Comparison of ENCODE assay signal across 15 cellular contexts in the genomic region with DNA sequence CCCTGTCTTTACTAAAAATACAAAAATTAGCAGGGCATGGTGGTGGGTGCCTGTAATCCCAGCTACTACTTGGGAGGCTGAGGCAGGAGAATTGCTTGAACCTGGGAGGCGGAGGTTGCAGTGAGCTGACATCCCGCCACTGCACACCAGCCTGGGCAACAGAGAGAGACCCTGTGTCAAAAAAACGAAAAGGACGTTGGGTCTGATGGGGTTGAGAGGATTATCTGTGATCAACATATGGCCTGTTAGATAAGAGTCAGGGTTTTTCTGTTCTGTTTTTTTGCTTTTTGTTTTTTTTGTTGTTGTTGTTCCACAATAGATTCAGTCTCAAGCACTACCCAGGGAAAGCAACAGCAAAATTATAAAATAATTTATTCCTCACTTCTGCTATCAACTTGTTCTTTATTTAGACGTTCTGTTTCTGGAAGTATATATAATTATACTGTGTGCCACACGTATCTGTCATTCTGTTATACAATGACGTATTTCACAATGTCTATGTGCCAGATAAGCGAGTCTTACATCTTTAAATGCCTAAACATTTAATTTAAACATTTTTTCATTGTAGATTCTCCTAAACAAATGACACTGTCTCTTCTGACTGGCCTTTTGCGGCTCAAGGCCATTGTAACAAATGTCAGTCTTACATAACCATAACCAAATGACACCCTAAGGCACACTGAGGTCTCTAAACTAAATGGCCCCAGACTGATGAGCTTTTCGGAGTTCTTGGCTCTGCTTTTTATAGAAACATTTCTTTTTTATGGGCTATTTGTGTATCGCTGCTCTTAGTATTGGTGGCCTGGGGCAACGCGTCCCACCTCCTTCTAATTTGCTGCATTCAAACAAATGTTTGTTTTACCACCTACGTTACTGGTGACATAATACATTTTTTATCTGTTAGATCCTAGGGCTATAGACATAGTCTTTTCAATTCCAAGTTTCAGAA. TPM values are rescaled to one million over a fixed set of nuclear protein-coding genes. Genes with fewer than 3 reads are reported as not detected.
DNase-seq lines count a peak whose midpoint lies in the region; ATAC-seq and TF ChIP-seq lines count a peak whose summit lies in the region.
"Had no signal": no experiment of that assay in that cellular context is flagged by ENCODE, and none has a peak within 500 bp of the region (broad histone marks: within the 10 kb centered on the region; RNA-seq: fewer than 3 reads in every experiment).

No MANE protein-coding gene starts in this region.

- H3K4me3 ChIP-seq in BJ (ENCODE audit: low read depth, low read length) (no peak overlapping the region), HEK293 (ENCODE audit: low read depth, low read length) (no peak overlapping the region), lower leg skin (ENCODE audit: low read depth, poor library complexity, severe bottlenecking) (no peak overlapping the region)
- H3K4me3 ChIP-seq: heart left ventricle had no signal

- DNase-seq in BJ (ENCODE audit: low read depth) (peak; percentile 44), NCI-H748 (lab: John Stamatoyannopoulos, UW; ENCODE audit: unreplicated experiment) (peak; percentile 72), lower leg skin (ENCODE audit: low spot score in 2 of 2) (no peak), hypothalamus (lab: John Stamatoyannopoulos, UW) (no peak), left lobe of liver (ENCODE audit: low spot score) (no peak)
- no peak for DNase-seq in stimulated activated CD4-positive, alpha-beta T cell treated with anti-CD3 and anti-CD28 coated beads, Interleukin-4, amount 100 ng/mL, for 24 hours
- DNase-seq: activated CD8-positive, alpha-beta memory T cell treated with anti-CD3 and anti-CD28 coated beads for 24 hours; heart left ventricle; Karpas-422; NCI-H226; right cardiac atrium; SHP77 treated with DMSO at 0.1 percent for 48 hours had no signal

- H3K27ac ChIP-seq in HEK293 (ENCODE audit: extremely low read depth, low read depth, low read length) = peak overlapping the region; percentile 56
- peak overlapping the region; percentile 22 for H3K27ac ChIP-seq in angular gyrus (ENCODE audit: low read depth, low read length)

- intact Hi-C loops in lower leg skin (cut with DNase I; ENCODE audit: low total_unique reads) = no loop called here

- TF ChIP-seq POLR2A in lower leg skin (IDR thresholded peaks at IDR 0.05) = no peak

- H3K4me1 ChIP-seq in HEK293 (ENCODE audit: control insufficient read depth, insufficient read depth, low read length) = peaks cover 16% of the 10 kb centered on the region

- TF ChIP-seq CTCF in BJ (IDR thresholded peaks at IDR 0.05; ENCODE audit: insufficient read depth, low read depth, low read length) (no peak), HEK293 (tag by site-specific recombination; IDR thresholded peaks at IDR 0.05) (no peak), lower leg skin (IDR thresholded peaks at IDR 0.05) (no peak)

- CTCF ChIA-PET in BJ (lab: Yijun Ruan, JAX) (no interaction called here), HEK293 (lab: Yijun Ruan, JAX) (interaction anchor here (0.7 to 0.9 kb wide), 2 partner anchors 13 to 674 kb away, joined by 3 to 4 read pairs; a partner anchor contains a TSS)

- 56 to 68% methylated on average over 14 of the region's 14 CpGs for WGBS in lower leg skin, 2 donors

- ATAC-seq in left lobe of liver = no peak
- ATAC-seq: activated CD4-positive, CD25-positive, alpha-beta regulatory T cell treated with anti-CD3 and anti-CD28 coated beads, Interleukin-2, amount 50 U/mL, for 24 hours; right cardiac atrium had no signal

- no peaks in the 10 kb centered on the region for H3K27me3 ChIP-seq in BJ (ENCODE audit: control insufficient read depth, insufficient read depth, low read length)
- H3K27me3 ChIP-seq: heart left ventricle had no signal

- H3K36me3 ChIP-seq in BJ (ENCODE audit: control insufficient read depth, insufficient read depth, low read length) (no peaks in the 10 kb centered on the region), HEK293 (ENCODE audit: control insufficient read depth in 2 of 2, insufficient read depth in 1 of 2, low read length in 2 of 2) (no peaks in the 10 kb centered on the region)
- H3K36me3 ChIP-seq: heart left ventricle had no signal

- no peaks in the 10 kb centered on the region for H3K9me3 ChIP-seq in HEK293 (ENCODE audit: control insufficient read depth, insufficient read depth, low read depth, low read length)
- H3K9me3 ChIP-seq: heart left ventricle had no signal

- POLR2A ChIA-PET in BJ (lab: Charles Lee) = no interaction called here
- POLR2A ChIA-PET in HEK293 (lab: Yijun Ruan, JAX) = interaction anchor here (0.6 kb wide), 1 partner anchor 19 kb away, joined by 4 read pairs; no protein-coding TSS in a partner anchor

TF ChIP-seq in HEK293, 187 proteins besides CTCF, POLR2A, EP300 and RAD21 (continues in another document):
- TF ChIP-seq, protein P1, sequence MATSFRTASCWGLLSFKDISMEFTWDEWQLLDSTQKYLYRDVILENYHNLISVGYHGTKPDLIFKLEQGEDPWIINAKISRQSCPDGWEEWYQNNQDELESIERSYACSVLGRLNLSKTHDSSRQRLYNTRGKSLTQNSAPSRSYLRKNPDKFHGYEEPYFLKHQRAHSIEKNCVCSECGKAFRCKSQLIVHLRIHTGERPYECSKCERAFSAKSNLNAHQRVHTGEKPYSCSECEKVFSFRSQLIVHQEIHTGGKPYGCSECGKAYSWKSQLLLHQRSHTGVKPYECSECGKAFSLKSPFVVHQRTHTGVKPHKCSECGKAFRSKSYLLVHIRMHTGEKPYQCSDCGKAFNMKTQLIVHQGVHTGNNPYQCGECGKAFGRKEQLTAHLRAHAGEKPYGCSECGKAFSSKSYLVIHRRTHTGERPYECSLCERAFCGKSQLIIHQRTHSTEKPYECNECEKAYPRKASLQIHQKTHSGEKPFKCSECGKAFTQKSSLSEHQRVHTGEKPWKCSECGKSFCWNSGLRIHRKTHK (tag by site-specific recombination; IDR thresholded peaks at IDR 0.05) = no peak
- TF ChIP-seq ZBTB20 (tag by site-specific recombination; IDR thresholded peaks at IDR 0.05) = 0 out of 2 replicates have a peak, but pooled peaks have one; percentile 19
- TF ChIP-seq, protein P2, sequence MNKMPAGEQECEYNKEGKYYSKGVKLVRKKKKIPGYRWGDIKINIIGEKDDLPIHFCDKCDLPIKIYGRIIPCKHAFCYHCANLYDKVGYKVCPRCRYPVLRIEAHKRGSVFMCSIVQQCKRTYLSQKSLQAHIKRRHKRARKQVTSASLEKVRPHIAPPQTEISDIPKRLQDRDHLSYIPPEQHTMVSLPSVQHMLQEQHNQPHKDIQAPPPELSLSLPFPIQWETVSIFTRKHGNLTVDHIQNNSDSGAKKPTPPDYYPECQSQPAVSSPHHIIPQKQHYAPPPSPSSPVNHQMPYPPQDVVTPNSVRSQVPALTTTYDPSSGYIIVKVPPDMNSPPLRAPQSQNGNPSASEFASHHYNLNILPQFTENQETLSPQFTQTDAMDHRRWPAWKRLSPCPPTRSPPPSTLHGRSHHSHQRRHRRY (tag by site-specific recombination; IDR thresholded peaks at IDR 0.05) = no peak
- TF ChIP-seq, protein P3, sequence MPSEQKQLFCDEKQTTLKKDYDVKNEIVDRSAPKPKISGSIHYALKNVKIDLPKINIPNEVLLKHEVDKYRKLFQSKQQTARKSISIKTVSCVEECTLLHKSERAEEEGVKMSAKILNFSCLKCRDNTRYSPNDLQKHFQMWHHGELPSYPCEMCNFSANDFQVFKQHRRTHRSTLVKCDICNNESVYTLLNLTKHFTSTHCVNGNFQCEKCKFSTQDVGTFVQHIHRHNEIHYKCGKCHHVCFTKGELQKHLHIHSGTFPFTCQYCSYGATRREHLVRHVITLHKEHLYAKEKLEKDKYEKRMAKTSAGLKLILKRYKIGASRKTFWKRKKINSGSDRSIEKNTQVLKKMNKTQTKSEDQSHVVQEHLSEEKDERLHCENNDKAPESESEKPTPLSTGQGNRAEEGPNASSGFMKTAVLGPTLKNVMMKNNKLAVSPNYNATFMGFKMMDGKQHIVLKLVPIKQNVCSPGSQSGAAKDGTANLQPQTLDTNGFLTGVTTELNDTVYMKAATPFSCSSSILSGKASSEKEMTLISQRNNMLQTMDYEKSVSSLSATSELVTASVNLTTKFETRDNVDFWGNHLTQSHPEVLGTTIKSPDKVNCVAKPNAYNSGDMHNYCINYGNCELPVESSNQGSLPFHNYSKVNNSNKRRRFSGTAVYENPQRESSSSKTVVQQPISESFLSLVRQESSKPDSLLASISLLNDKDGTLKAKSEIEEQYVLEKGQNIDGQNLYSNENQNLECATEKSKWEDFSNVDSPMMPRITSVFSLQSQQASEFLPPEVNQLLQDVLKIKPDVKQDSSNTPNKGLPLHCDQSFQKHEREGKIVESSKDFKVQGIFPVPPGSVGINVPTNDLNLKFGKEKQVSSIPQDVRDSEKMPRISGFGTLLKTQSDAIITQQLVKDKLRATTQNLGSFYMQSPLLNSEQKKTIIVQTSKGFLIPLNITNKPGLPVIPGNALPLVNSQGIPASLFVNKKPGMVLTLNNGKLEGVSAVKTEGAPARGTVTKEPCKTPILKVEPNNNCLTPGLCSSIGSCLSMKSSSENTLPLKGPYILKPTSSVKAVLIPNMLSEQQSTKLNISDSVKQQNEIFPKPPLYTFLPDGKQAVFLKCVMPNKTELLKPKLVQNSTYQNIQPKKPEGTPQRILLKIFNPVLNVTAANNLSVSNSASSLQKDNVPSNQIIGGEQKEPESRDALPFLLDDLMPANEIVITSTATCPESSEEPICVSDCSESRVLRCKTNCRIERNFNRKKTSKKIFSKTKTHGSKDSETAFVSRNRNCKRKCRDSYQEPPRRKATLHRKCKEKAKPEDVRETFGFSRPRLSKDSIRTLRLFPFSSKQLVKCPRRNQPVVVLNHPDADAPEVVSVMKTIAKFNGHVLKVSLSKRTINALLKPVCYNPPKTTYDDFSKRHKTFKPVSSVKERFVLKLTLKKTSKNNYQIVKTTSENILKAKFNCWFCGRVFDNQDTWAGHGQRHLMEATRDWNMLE (tag by site-specific recombination; conservative IDR thresholded peaks at IDR 0.05; ENCODE audit: low read depth) = 0 out of 2 replicates have a peak, but pooled peaks have one; percentile 16
- peak; percentile 50; the same call in 1 of the 2 replicates for TF ChIP-seq KLF9 (tag by site-specific recombination; IDR thresholded peaks at IDR 0.05; ENCODE audit: low read depth)
- TF ChIP-seq ZNF223 (tag by site-specific recombination; IDR thresholded peaks at IDR 0.05) = no peak
- peak; percentile 69; the same call in 1 of the 2 replicates for TF ChIP-seq KLF16 (tag by site-specific recombination; IDR thresholded peaks at IDR 0.05)

RNA-seq across cellular contexts. Expression of a gene that starts 7.2 kb away (rescaled TPM):
- 22.9 and 25.8 TPM in 2 replicates for polyA plus RNA-seq in BJ (2011; rRNA removed)
- polyA minus RNA-seq in BJ (2011; rRNA and poly(A)+ RNA removed) = 8.9 and 13.9 TPM in 2 replicates
- total RNA-seq in lower leg skin = 10 to 100 TPM; 19.4 to 38.0 (median 24.2) TPM
- 11.6 TPM for total RNA-seq in left lobe of liver

Comparison
In these comparisons a context has a peak if more than half of its experiments do, and no peak if none do; other contexts are left out.
1. DNase-seq: peak in BJ (single experiment) and NCI-H748 (single experiment); none in lower leg skin (0 of 2), hypothalamus (0 of 51), stimulated activated CD4-positive, alpha-beta T cell treated with anti-CD3 and anti-CD28 coated beads, Interleukin-4, amount 100 ng/mL, for 24 hours (single experiment) and left lobe of liver (single experiment).